ENCODE assay signal across 30 cellular contexts in genomic region chr9:32069969-32070368, GRCh38.
"Had no signal": no experiment of that assay in that cellular context is flagged by ENCODE, and none has a peak within 500 bp of the region (broad histone marks: within the 10 kb centered on the region; RNA-seq: fewer than 3 reads in every experiment).

No MANE protein-coding gene starts in this region.

- H3K4me1 Mint-ChIP-seq: naive thymus-derived CD4-positive, alpha-beta T cell; natural killer cell; nephron; stimulated activated memory B cell treated with anti-CD40 and anti-IgM and Interleukin-4, amounts not matched to agents 10 μg/mL and 1 μg/mL and 100 μg/mL, for 72 hours had no signal

- DNase-seq: naive thymus-derived CD4-positive, alpha-beta T cell; natural killer cell; nucleus accumbens; posterior cingulate gyrus; psoas muscle; right lobe of liver; spleen; stimulated activated CD4-positive, alpha-beta T cell treated with anti-CD3 and anti-CD28 coated beads, Interleukin-12 subunit alpha, Interleukin-12 subunit beta, amount 100 ng/mL, for 4 hours; stimulated activated CD4-positive, alpha-beta T cell treated with anti-CD3 and anti-CD28 coated beads, Interleukin-1b, Interleukin-23, amount 100 ng/mL, for 48 hours; stimulated activated CD4-positive, alpha-beta T cell treated with anti-CD3 and anti-CD28 coated beads, Interleukin-4, amount 100 ng/mL, for 1 hour; stimulated activated CD4-positive, alpha-beta T cell treated with anti-CD3 and anti-CD28 coated beads, Interleukin-4, amount 100 ng/mL, for 4 hours; stimulated activated CD8-positive, alpha-beta memory T cell treated with anti-CD3 and anti-CD28 coated beads, Interleukin-4, amount 100 ng/mL, for 48 hours; stimulated activated naive CD4-positive, alpha-beta T cell; stimulated activated naive CD8-positive, alpha-beta T cell treated with anti-CD3 and anti-CD28 coated beads, Interleukin-15, Interleukin-2, amounts not matched to agents 100 U/mL and 50 U/mL, for 24 hours; stomach; thyroid gland; trophoblast cell had no signal

- FAIRE-seq: urothelium cell line had no signal

- H3K27me3 ChIP-seq: neutrophil, right lobe of liver, spleen, stomach, thyroid gland, tibial nerve, upper lobe of left lung, vagina had no signal

- H3K4me3 ChIP-seq: psoas muscle, right lobe of liver, skin epidermis, smooth muscle cell, spleen, stomach, thoracic aorta, thyroid gland, tibial nerve, upper lobe of left lung, vagina had no signal

- H3K4me1 ChIP-seq: parathyroid adenoma, psoas muscle, right lobe of liver, spleen, stomach, thyroid gland, tibial nerve, upper lobe of left lung, vagina had no signal

- H3K27ac ChIP-seq: neutrophil, parathyroid adenoma, psoas muscle, right lobe of liver, skin epidermis, spleen, stomach, thoracic aorta, thyroid gland, upper lobe of left lung, vagina had no signal

- ATAC-seq: naive thymus-derived CD4-positive, alpha-beta T cell; natural killer cell; psoas muscle; right cardiac atrium; right lobe of liver; stimulated activated memory B cell treated with anti-CD40 and anti-IgM and Interleukin-4, amounts not matched to agents 10 μg/mL and 1 μg/mL and 100 μg/mL, for 72 hours; stimulated activated naive CD8-positive, alpha-beta T cell treated with anti-CD3 and anti-CD28 coated beads, Interleukin-15, Interleukin-2, amounts not matched to agents 100 U/mL and 50 U/mL, for 24 hours had no signal

- H3K9ac ChIP-seq: parathyroid adenoma had no signal

- H3K27ac Mint-ChIP-seq: naive thymus-derived CD4-positive, alpha-beta T cell; natural killer cell; nephron; progenitor cell of endocrine pancreas; stimulated activated memory B cell treated with anti-CD40 and anti-IgM and Interleukin-4, amounts not matched to agents 10 μg/mL and 1 μg/mL and 100 μg/mL, for 72 hours had no signal

- H3K9me3 ChIP-seq: neutrophil, psoas muscle, right lobe of liver, stomach, thoracic aorta, thyroid gland, tibial nerve, upper lobe of left lung, vagina had no signal

- H3K4me3 Mint-ChIP-seq: naive thymus-derived CD4-positive, alpha-beta T cell; natural killer cell; nephron; stimulated activated memory B cell treated with anti-CD40 and anti-IgM and Interleukin-4, amounts not matched to agents 10 μg/mL and 1 μg/mL and 100 μg/mL, for 72 hours had no signal

- H3K27me3 Mint-ChIP-seq: stimulated activated memory B cell treated with anti-CD40 and anti-IgM and Interleukin-4, amounts not matched to agents 10 μg/mL and 1 μg/mL and 100 μg/mL, for 72 hours had no signal

- H3K36me3 ChIP-seq: neutrophil, right lobe of liver, spleen, stomach, thoracic aorta, thyroid gland, tibial nerve, upper lobe of left lung, vagina had no signal

- H2AFZ ChIP-seq: parathyroid adenoma had no signal

- H3K36me3 Mint-ChIP-seq: naive thymus-derived CD4-positive, alpha-beta T cell; natural killer cell; stimulated activated memory B cell treated with anti-CD40 and anti-IgM and Interleukin-4, amounts not matched to agents 10 μg/mL and 1 μg/mL and 100 μg/mL, for 72 hours had no signal

- H3K79me2 ChIP-seq: parathyroid adenoma had no signal

- H3K4me2 ChIP-seq: smooth muscle cell had no signal
